ENCODE assay signal across 17 cellular contexts in the genomic region with DNA sequence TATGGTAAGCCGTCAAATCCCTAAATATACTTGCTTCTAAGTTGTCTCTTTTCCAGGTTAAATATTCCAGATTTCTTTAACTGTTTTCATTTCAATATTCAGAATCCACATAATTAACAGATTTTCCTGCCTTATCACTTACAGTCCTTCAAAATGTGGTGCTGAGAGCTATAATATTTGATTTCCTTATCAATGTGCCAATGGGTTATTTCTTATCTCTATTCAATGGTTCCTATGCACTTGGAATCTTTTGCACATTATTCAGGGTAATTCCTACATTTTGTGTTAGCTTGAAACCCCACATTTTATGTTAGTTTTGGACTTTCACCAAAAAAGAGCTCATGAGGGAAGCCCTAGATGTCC.
DNase-seq lines count a peak whose midpoint lies in the region; ATAC-seq and TF ChIP-seq lines count a peak whose summit lies in the region.
"Had no signal": no experiment of that assay in that cellular context is flagged by ENCODE, and none has a peak within 500 bp of the region (broad histone marks: within the 10 kb centered on the region; RNA-seq: fewer than 3 reads in every experiment).

No MANE protein-coding gene starts in this region.

- H3K9me3 Mint-ChIP-seq in mesothelial cell of epicardium = no peaks in the 10 kb centered on the region
- H3K9me3 Mint-ChIP-seq: CD8-positive, alpha-beta T cell had no signal

- H3K4me2 ChIP-seq in DND-41 (ENCODE audit: insufficient read depth, low read length) (peak overlapping the region; percentile 59), mammary epithelial cell (ENCODE audit: insufficient read depth, low read depth, low read length) (no peak overlapping the region)
- H3K4me2 ChIP-seq: BLaER1 treated with 17β-estradiol and CSF1 and Interleukin-3, amounts not matched to agents 10 nM and 100 nM had no signal

- H3K9me3 ChIP-seq in DND-41 (ENCODE audit: insufficient read depth, low read length, severe bottlenecking) = no peaks in the 10 kb centered on the region
- H3K9me3 ChIP-seq in KOPT-K1 (ENCODE audit: insufficient read depth, low read length, poor library complexity, severe bottlenecking) = no peaks in the 10 kb centered on the region
- no peaks in the 10 kb centered on the region for H3K9me3 ChIP-seq in mammary epithelial cell (replicated peaks; ENCODE audit: insufficient read depth, low read length)
- H3K9me3 ChIP-seq: BLaER1 treated with 17β-estradiol and CSF1 and Interleukin-3, amounts not matched to agents 10 nM and 100 nM; HAP-1 had no signal

- H3K4me1 ChIP-seq in DND-41 (ENCODE audit: insufficient read depth, low read length) = peaks cover 100% of the 10 kb centered on the region
- H3K4me1 ChIP-seq in mammary epithelial cell (ENCODE audit: insufficient read depth, low read length) = peaks cover 33% of the 10 kb centered on the region
- H3K4me1 ChIP-seq: HAP-1 had no signal

- H3K9ac ChIP-seq in DND-41 (ENCODE audit: low read depth, low read length) (peak overlapping the region; percentile 64), mammary epithelial cell (ENCODE audit: insufficient read depth, low read length) (no peak overlapping the region)
- H3K9ac ChIP-seq: BLaER1 treated with 17β-estradiol and CSF1 and Interleukin-3, amounts not matched to agents 10 nM and 100 nM had no signal

- H2AFZ ChIP-seq in DND-41 (ENCODE audit: low read depth, low read length) = no peak overlapping the region
- H2AFZ ChIP-seq in mammary epithelial cell (ENCODE audit: low read depth, low read length) = no peak overlapping the region

- H4K20me1 ChIP-seq in DND-41 (ENCODE audit: insufficient read depth, low read length) (no peaks in the 10 kb centered on the region), mammary epithelial cell (ENCODE audit: insufficient read depth, low read length) (no peaks in the 10 kb centered on the region)
- H4K20me1 ChIP-seq: BLaER1 treated with 17β-estradiol and CSF1 and Interleukin-3, amounts not matched to agents 10 nM and 100 nM had no signal

- peaks cover 52% of the 10 kb centered on the region for H3K4me1 Mint-ChIP-seq in mesothelial cell of epicardium

- 100% methylated on average over 1 of the region's 1 CpG for WGBS in mammary epithelial cell (ENCODE audit: low coverage, missing lambda C conversion rate)

- dilution Hi-C loops in mammary epithelial cell (cut with HindIII; ENCODE audit: low sequenced_read_pairs) = no loop called here

- CTCF ChIA-PET in mammary epithelial cell (lab: Charles Lee; ENCODE audit: low non-redundant PET) = no interaction called here

- H3K27ac ChIP-seq in DND-41 (ENCODE audit: low read length) = peak overlapping the region; percentile 96
- H3K27ac ChIP-seq in KOPT-K1 (ENCODE audit: low read depth, low read length, poor library complexity, severe bottlenecking) = peak overlapping the region; percentile 80
- H3K27ac ChIP-seq in mammary epithelial cell (ENCODE audit: insufficient read depth, low read depth, low read length) = peak overlapping the region; percentile 85
- H3K27ac ChIP-seq: BLaER1 treated with 17β-estradiol and CSF1 and Interleukin-3, amounts not matched to agents 10 nM and 100 nM; HL-60 had no signal

- in situ Hi-C loops in mammary epithelial cell (cut with MboI; ENCODE audit: low sequenced_read_pairs in 2 of 2) = no loop called here

- H3K4me3 Mint-ChIP-seq in mesothelial cell of epicardium = no peak overlapping the region
- H3K4me3 Mint-ChIP-seq: B cell; CD8-positive, alpha-beta T cell had no signal

- no peaks in the 10 kb centered on the region for H3K27me3 ChIP-seq in DND-41 (ENCODE audit: insufficient read depth, low read length, poor library complexity)
- H3K27me3 ChIP-seq in mammary epithelial cell (ENCODE audit: insufficient read depth, low read length) = no peaks in the 10 kb centered on the region
- H3K27me3 ChIP-seq: BLaER1 treated with 17β-estradiol and CSF1 and Interleukin-3, amounts not matched to agents 10 nM and 100 nM had no signal

- no peaks in the 10 kb centered on the region for H3K27me3 Mint-ChIP-seq in mesothelial cell of epicardium (ENCODE audit: low read depth)

- BruUV-seq in mammary epithelial cell (replicated peaks; lab: Mats Ljungman, UMichigan) = no TSS peak

- peak overlapping the region; percentile 22 for H3K27ac Mint-ChIP-seq in mesothelial cell of epicardium
- H3K27ac Mint-ChIP-seq: B cell; CD8-positive, alpha-beta T cell had no signal

- no peak for TF ChIP-seq CTCF in DND-41 (IDR thresholded peaks at IDR 0.05; ENCODE audit: borderline replicate concordance, extremely low read depth, low read length, poor library complexity, severe bottlenecking)
- no peak for TF ChIP-seq CTCF in mammary epithelial cell (conservative IDR thresholded peaks at IDR 0.05 in 1 of 2, IDR thresholded peaks at IDR 0.05 in 1 of 2; ENCODE audit: extremely low read depth in 1 of 2, insufficient read depth in 1 of 2, low read depth in 1 of 2, low read length in 2 of 2)
- TF ChIP-seq CTCF in mesothelial cell of epicardium (IDR thresholded peaks at IDR 0.05; ENCODE audit: unreplicated experiment) = no peak

- H3K36me3 ChIP-seq in DND-41 (ENCODE audit: insufficient read depth, low read length) (no peaks in the 10 kb centered on the region), KOPT-K1 (ENCODE audit: insufficient read depth, low read length) (no peaks in the 10 kb centered on the region), mammary epithelial cell (ENCODE audit: insufficient read depth, low read length) (no peaks in the 10 kb centered on the region)
- H3K36me3 ChIP-seq: BLaER1 treated with 17β-estradiol and CSF1 and Interleukin-3, amounts not matched to agents 10 nM and 100 nM; HAP-1 had no signal

- H3K4me3 ChIP-seq in DND-41 (ENCODE audit: low read depth in 1 of 2, low read length in 2 of 2) (no peak overlapping the region), mammary epithelial cell (replicated peaks in 1 of 3; ENCODE audit: insufficient read depth in 1 of 3, low read depth in 2 of 3, low read length in 3 of 3) (no peak overlapping the region)
- H3K4me3 ChIP-seq: BLaER1 treated with 17β-estradiol and CSF1 and Interleukin-3, amounts not matched to agents 10 nM and 100 nM; HAP-1 had no signal

- DNase-seq in DND-41 (no peak), mammary epithelial cell (no peak), mesothelial cell of epicardium (ENCODE audit: low spot score in 2 of 2, unreplicated experiment in 2 of 2) (no peak), COLO829 (ENCODE audit: low spot score) (no peak), superior temporal gyrus (ENCODE audit: extremely low spot score) (no peak), NCI-H510A treated with DMSO at 0.1 percent for 48 hours (lab: John Stamatoyannopoulos, UW) (no peak), NCI-H526 (lab: John Stamatoyannopoulos, UW) (no peak)
- DNase-seq: CD8-positive, alpha-beta T cell; COR-L47; DMS 273 treated with DMSO at 0.1 percent for 48 hours; DMS53; IMR-90 had no signal

- H3K79me2 ChIP-seq in DND-41 (ENCODE audit: insufficient read depth, low read length) = no peaks in the 10 kb centered on the region; the same call in 1 of the 2 replicates
- H3K79me2 ChIP-seq in mammary epithelial cell (ENCODE audit: insufficient read depth, low read length) = no peaks in the 10 kb centered on the region

- no peaks in the 10 kb centered on the region for H3K36me3 Mint-ChIP-seq in mesothelial cell of epicardium
- H3K36me3 Mint-ChIP-seq: CD8-positive, alpha-beta T cell had no signal

- intact Hi-C loops in mammary epithelial cell (cut with micrococcal nuclease) = no loop called here

- no peak for ATAC-seq in DND-41 (ENCODE audit: insufficient read depth, low read depth)
- ATAC-seq: CD8-positive, alpha-beta T cell had no signal
